Comparison of ENCODE assay signal across 11 cellular contexts in genomic region chr7:18119985-18120384, GRCh38.
A peak's percentile ranks its signal among the peaks of the same experiment; 100 is the strongest.
DNase-seq lines count a peak whose midpoint lies in the region; ATAC-seq and TF ChIP-seq lines count a peak whose summit lies in the region.
"Had no signal": no experiment of that assay in that cellular context is flagged by ENCODE, and none has a peak within 500 bp of the region (broad histone marks: within the 10 kb centered on the region; RNA-seq: fewer than 3 reads in every experiment).

No MANE protein-coding gene starts in this region.

- no peak overlapping the region for H3K27ac ChIP-seq in mammary epithelial cell (ENCODE audit: insufficient read depth, low read depth, low read length)
- H3K27ac ChIP-seq in mesenchymal stem cell (ENCODE audit: low read length, poor library complexity, severe bottlenecking) = no peak overlapping the region
- no peak overlapping the region for H3K27ac ChIP-seq in psoas muscle
- H3K27ac ChIP-seq: body of pancreas, ovary had no signal

- H3K14ac ChIP-seq in mesenchymal stem cell (ENCODE audit: low read length in 2 of 2) = no peak overlapping the region

- in situ Hi-C loops in mammary epithelial cell (cut with MboI; ENCODE audit: low sequenced_read_pairs in 2 of 2) = no loop called here

- H2BK15ac ChIP-seq in mesenchymal stem cell (ENCODE audit: low read depth, poor library complexity, severe bottlenecking) = no peak overlapping the region

- H3K9ac ChIP-seq in Loucy (ENCODE audit: low read depth, low read length, poor library complexity, severe bottlenecking) (no peak overlapping the region), mammary epithelial cell (ENCODE audit: insufficient read depth, low read length) (no peak overlapping the region), mesenchymal stem cell (ENCODE audit: low read length) (no peak overlapping the region)

- no peaks in the 10 kb centered on the region for H3K36me3 ChIP-seq in Loucy (ENCODE audit: insufficient read depth, low read length)
- no peaks in the 10 kb centered on the region for H3K36me3 ChIP-seq in mammary epithelial cell (ENCODE audit: insufficient read depth, low read length)
- H3K36me3 ChIP-seq in mesenchymal stem cell (ENCODE audit: control insufficient read depth in 1 of 2, insufficient read depth in 2 of 2, low read depth in 1 of 2, low read length in 2 of 2) = no peaks in the 10 kb centered on the region
- no peaks in the 10 kb centered on the region for H3K36me3 ChIP-seq in psoas muscle (ENCODE audit: insufficient read depth in 1 of 2, low read depth in 1 of 2)
- H3K36me3 ChIP-seq: ovary had no signal

- no peak overlapping the region for H3K4me2 ChIP-seq in Loucy (ENCODE audit: low read depth, low read length, poor library complexity, severe bottlenecking)
- no peak overlapping the region for H3K4me2 ChIP-seq in mammary epithelial cell (ENCODE audit: insufficient read depth, low read depth, low read length)
- H3K4me2 ChIP-seq in mesenchymal stem cell (ENCODE audit: low read length, poor library complexity, severe bottlenecking) = no peak overlapping the region

- H4K20me1 ChIP-seq in Loucy (ENCODE audit: insufficient read depth, low read length, poor library complexity, severe bottlenecking) = no peaks in the 10 kb centered on the region
- H4K20me1 ChIP-seq in mammary epithelial cell (ENCODE audit: insufficient read depth, low read length) = no peaks in the 10 kb centered on the region

- no peak overlapping the region for H3K23ac ChIP-seq in mesenchymal stem cell (ENCODE audit: low read length in 2 of 2)

- H3K18ac ChIP-seq in mesenchymal stem cell (ENCODE audit: low read depth in 1 of 2, low read length in 2 of 2) = no peak overlapping the region

- intact Hi-C loops in mammary epithelial cell (cut with micrococcal nuclease) = loop anchor here (1.0 to 10.0 kb wide), 3 partner anchors 145 to 413 kb away; no protein-coding TSS in a partner anchor
- intact Hi-C loops in psoas muscle (cut with DNase I) = no loop called here

- ATAC-seq in HG02938 (IDR thresholded peaks at IDR 0.05; ENCODE audit: unreplicated experiment) = no peak
- ATAC-seq in psoas muscle = no peak
- ATAC-seq: activated CD4-positive, alpha-beta T cell treated with anti-CD3 and anti-CD28 coated beads for 36 hours; body of pancreas had no signal

- H3K4me3 ChIP-seq in Loucy (ENCODE audit: low read length, poor library complexity, severe bottlenecking) (no peak overlapping the region), mammary epithelial cell (replicated peaks in 1 of 3; ENCODE audit: insufficient read depth in 1 of 3, low read depth in 2 of 3, low read length in 3 of 3) (no peak overlapping the region), mesenchymal stem cell (ENCODE audit: insufficient read depth in 1 of 2, low read depth in 1 of 2, low read length in 2 of 2) (no peak overlapping the region), psoas muscle (no peak overlapping the region)
- H3K4me3 ChIP-seq: body of pancreas, ovary had no signal

- dilution Hi-C loops in mammary epithelial cell (cut with HindIII; ENCODE audit: low sequenced_read_pairs) = no loop called here

- CTCF ChIA-PET in mammary epithelial cell (lab: Charles Lee; ENCODE audit: low non-redundant PET) = no interaction called here

- H2AK5ac ChIP-seq in mesenchymal stem cell (ENCODE audit: low read length, severe bottlenecking) = no peak overlapping the region

- peak; percentile 42 for DNase-seq in EL
- DNase-seq in mammary epithelial cell = no peak
- peak; percentile 66 for DNase-seq in mesenchymal stem cell
- no peak for DNase-seq in central memory CD4-positive, alpha-beta T cell
- DNase-seq in activated CD8-positive, alpha-beta memory T cell treated with anti-CD3 and anti-CD28 coated beads, Interleukin-2, amount 50 U/mL, for 4 hours = no peak
- no peak for DNase-seq in psoas muscle
- DNase-seq: activated CD4-positive, alpha-beta T cell treated with anti-CD3 and anti-CD28 coated beads for 36 hours; ovary had no signal

- H3K9me3 ChIP-seq in Loucy (ENCODE audit: insufficient read depth, low read depth, low read length) (no peaks in the 10 kb centered on the region), mammary epithelial cell (replicated peaks; ENCODE audit: insufficient read depth, low read length) (no peaks in the 10 kb centered on the region), mesenchymal stem cell (ENCODE audit: control insufficient read depth, low read length) (no peaks in the 10 kb centered on the region), psoas muscle (no peaks in the 10 kb centered on the region)
- H3K9me3 ChIP-seq: body of pancreas, ovary had no signal

- no peak overlapping the region for H4K8ac ChIP-seq in mesenchymal stem cell (ENCODE audit: low read length)

- no peak overlapping the region for H3K4ac ChIP-seq in mesenchymal stem cell (ENCODE audit: low read depth in 1 of 2, low read length in 2 of 2)

- H2BK120ac ChIP-seq in mesenchymal stem cell (ENCODE audit: low read depth, low read length) = no peak overlapping the region

- no peaks in the 10 kb centered on the region for H3K79me1 ChIP-seq in mesenchymal stem cell (replicated peaks; ENCODE audit: low read length, poor library complexity, severe bottlenecking)

- H3K27me3 ChIP-seq in Loucy (ENCODE audit: insufficient read depth, low read length, poor library complexity, severe bottlenecking) (no peaks in the 10 kb centered on the region), mammary epithelial cell (ENCODE audit: insufficient read depth, low read length) (no peaks in the 10 kb centered on the region), mesenchymal stem cell (ENCODE audit: control insufficient read depth in 1 of 2, insufficient read depth in 1 of 2, low read length in 2 of 2) (no peaks in the 10 kb centered on the region), psoas muscle (ENCODE audit: insufficient read depth in 3 of 3, low read length in 2 of 3) (peaks cover 0 to 6% (median 2%) of the 10 kb centered on the region in 3 donors)
- H3K27me3 ChIP-seq: ovary had no signal

- TF ChIP-seq CTCF in Loucy (conservative IDR thresholded peaks at IDR 0.05; ENCODE audit: low read length) (peak; percentile 56), mammary epithelial cell (conservative IDR thresholded peaks at IDR 0.05 in 1 of 2, IDR thresholded peaks at IDR 0.05 in 1 of 2; ENCODE audit: extremely low read depth in 1 of 2, insufficient read depth in 1 of 2, low read depth in 1 of 2, low read length in 2 of 2) (peak; percentile 21 to 44), psoas muscle (IDR thresholded peaks at IDR 0.05) (no peak)

- no peak overlapping the region for H2BK5ac ChIP-seq in mesenchymal stem cell (ENCODE audit: low read depth, low read length, poor library complexity, severe bottlenecking)

- no TSS peak for BruUV-seq in mammary epithelial cell (replicated peaks; lab: Mats Ljungman, UMichigan)

- no peak overlapping the region for H2AFZ ChIP-seq in Loucy (ENCODE audit: low read length)
- no peak overlapping the region for H2AFZ ChIP-seq in mammary epithelial cell (ENCODE audit: low read depth, low read length)
- H2AFZ ChIP-seq in mesenchymal stem cell (ENCODE audit: low read depth, low read length) = no peak overlapping the region

- no peak overlapping the region for H2BK12ac ChIP-seq in mesenchymal stem cell (ENCODE audit: low read length in 2 of 2)

- no peaks in the 10 kb centered on the region for H3K9me2 ChIP-seq in Loucy (replicated peaks; ENCODE audit: low read depth, low read length)

- H3K4me1 ChIP-seq in Loucy (ENCODE audit: insufficient read depth, low read length, poor library complexity, severe bottlenecking) = no peaks in the 10 kb centered on the region
- no peaks in the 10 kb centered on the region for H3K4me1 ChIP-seq in mammary epithelial cell (ENCODE audit: insufficient read depth, low read length)
- H3K4me1 ChIP-seq in mesenchymal stem cell (ENCODE audit: control insufficient read depth, insufficient read depth, low read depth, low read length) = no peaks in the 10 kb centered on the region
- H3K4me1 ChIP-seq in psoas muscle = no peaks in the 10 kb centered on the region
- H3K4me1 ChIP-seq: body of pancreas had no signal

- no peak overlapping the region for H4K91ac ChIP-seq in mesenchymal stem cell (ENCODE audit: low read length)

- H3K79me2 ChIP-seq in Loucy (ENCODE audit: insufficient read depth, low read length) = no peaks in the 10 kb centered on the region
- H3K79me2 ChIP-seq in mammary epithelial cell (ENCODE audit: insufficient read depth, low read length) = no peaks in the 10 kb centered on the region

- H3F3A ChIP-seq in Loucy (ENCODE audit: low read depth) = no peaks in the 10 kb centered on the region

Comparison
In these comparisons a context has a peak if more than half of its experiments do, and no peak if none do; other contexts are left out.
1. DNase-seq: peak in EL (single experiment) and mesenchymal stem cell (single experiment); none in mammary epithelial cell (single experiment), central memory CD4-positive, alpha-beta T cell (single experiment), activated CD8-positive, alpha-beta memory T cell treated with anti-CD3 and anti-CD28 coated beads, Interleukin-2, amount 50 U/mL, for 4 hours (single experiment) and psoas muscle (0 of 2).